Comparison of ENCODE assay signal across 16 cellular contexts in genomic region chr16:57289391-57290257, GRCh38. TPM values are rescaled to one million over a fixed set of nuclear protein-coding genes. Genes with fewer than 3 reads are reported as not detected.
DNase-seq lines count a peak whose midpoint lies in the region; ATAC-seq, FAIRE-seq and TF ChIP-seq lines count a peak whose summit lies in the region.
"Had no signal": no experiment of that assay in that cellular context is flagged by ENCODE, and none has a peak within 500 bp of the region (broad histone marks: within the 10 kb centered on the region; RNA-seq: fewer than 3 reads in every experiment).

No MANE protein-coding gene starts in this region.

- no peak overlapping the region for H3K27ac ChIP-seq in SK-N-SH (ENCODE audit: low read depth in 2 of 2, low read length in 1 of 2)
- H3K27ac ChIP-seq: 22Rv1, colonic mucosa, tibial artery had no signal

- no peaks in the 10 kb centered on the region for H3K36me3 ChIP-seq in SK-N-SH (replicated peaks in 1 of 2; ENCODE audit: control insufficient read depth in 1 of 2, insufficient read depth in 2 of 2, low read length in 1 of 2)
- H3K36me3 ChIP-seq: colonic mucosa, tibial artery had no signal

- CTCF ChIA-PET in SK-N-SH (lab: Yijun Ruan, JAX) = interaction anchor here (0.8 to 26.6 kb wide), 5 partner anchors 10 to 205 kb away, joined by 3 to 544 read pairs (median 3); partner anchors contain the start of gene POLR2C

- no peak for TF ChIP-seq EP300 in SK-N-SH (IDR thresholded peaks at IDR 0.05; ENCODE audit: borderline replicate concordance in 1 of 2, low read depth in 1 of 2, low read length in 1 of 2)

- TF ChIP-seq CTCF in SK-N-SH (IDR thresholded peaks at IDR 0.05) (no peak), GM12865 (IDR thresholded peaks at IDR 0.05; ENCODE audit: insufficient read depth, low read depth, low read length, missing control alignments) (no peak)

- H3K79me2 ChIP-seq in SK-N-SH (ENCODE audit: insufficient read depth) = no peaks in the 10 kb centered on the region

- H3K27me3 ChIP-seq in SK-N-SH (ENCODE audit: insufficient read depth) = no peaks in the 10 kb centered on the region
- H3K27me3 ChIP-seq: colonic mucosa had no signal

- H3K9me2 ChIP-seq in SK-N-SH = no peaks in the 10 kb centered on the region

- no peak overlapping the region for H3K4me3 ChIP-seq in SK-N-SH (ENCODE audit: low read depth in 2 of 2, low read length in 1 of 2)
- no peak overlapping the region for H3K4me3 ChIP-seq in GM12865 (ENCODE audit: low read depth, low read length)
- H3K4me3 ChIP-seq: colonic mucosa, tibial artery had no signal

- no peak for FAIRE-seq in HTR-8/SVneo (lab: Jason Lieb, UNC)
- FAIRE-seq: RCC 7860 had no signal

- TF ChIP-seq RAD21 in SK-N-SH (IDR thresholded peaks at IDR 0.05; ENCODE audit: low read length) = no peak

- no peaks in the 10 kb centered on the region for H3K9me3 ChIP-seq in SK-N-SH
- H3K9me3 ChIP-seq: colonic mucosa, tibial artery had no signal

- peak overlapping the region; percentile 2; the same call in 1 of the 2 replicates for H2AFZ ChIP-seq in SK-N-SH (ENCODE audit: low read depth)

- DNase-seq in SK-N-SH = no peak
- peak; percentile 32 for DNase-seq in GM12865 (ENCODE audit: low read depth)
- peak; percentile 23 for DNase-seq in astrocyte of the hippocampus (ENCODE audit: low read depth, low spot score)
- DNase-seq in middle frontal gyrus (ENCODE audit: extremely low spot score, low spot score) = peak; percentile 36
- DNase-seq in NCI-H1417 (lab: John Stamatoyannopoulos, UW) = no peak
- DNase-seq in COLO668 (lab: John Stamatoyannopoulos, UW; ENCODE audit: unreplicated experiment) = no peak
- no peak for DNase-seq in HTR-8/SVneo (ENCODE audit: insufficient read length, low spot score)
- DNase-seq: activated T-cell treated with anti-CD3 and anti-CD28 coated beads, Interleukin-2, amount 50 U/mL, for 1 hour; colonic mucosa; NCI-H2107; right cardiac atrium; stimulated activated CD4-positive, alpha-beta T cell treated with anti-CD3 and anti-CD28 coated beads, Interleukin-1b, Interleukin-23, amount 100 ng/mL, for 48 hours; tibial artery had no signal

- H4K20me1 ChIP-seq in SK-N-SH (ENCODE audit: insufficient read depth) = no peaks in the 10 kb centered on the region

- 79% methylated on average over 14 of the region's 14 CpGs for WGBS in SK-N-SH (ENCODE audit: low lambda C conversion rate)

- no peak overlapping the region for H3K4me2 ChIP-seq in SK-N-SH

- POLR2A ChIA-PET in SK-N-SH (lab: Yijun Ruan, JAX) = interaction anchor here (0.7 to 1.2 kb wide), 2 partner anchors 44 to 142 kb away, joined by 3 read pairs; partner anchors contain the start of gene ARL2BP

- H3K4me1 ChIP-seq in SK-N-SH (ENCODE audit: control insufficient read depth in 1 of 2, insufficient read depth in 2 of 2, low read depth in 1 of 2, low read length in 1 of 2) = no peaks in the 10 kb centered on the region
- H3K4me1 ChIP-seq: colonic mucosa had no signal

- no peak; the same call in 2 of the 3 replicates for ATAC-seq in SK-N-SH treated with all-trans-retinoic acid at 6 μM for 48 hours

- no peaks in the 10 kb centered on the region for H3F3A ChIP-seq in SK-N-SH (replicated peaks; ENCODE audit: insufficient read depth)

- no peak overlapping the region for H3K9ac ChIP-seq in SK-N-SH

TF ChIP-seq in SK-N-SH, 30 proteins besides CTCF, POLR2A, EP300 and RAD21 (continues in another document):
- no peak for TF ChIP-seq GATA2 (CRISPR knock-in tag; IDR thresholded peaks at IDR 0.05)
- no peak for TF ChIP-seq MEF2A (IDR thresholded peaks at IDR 0.05; ENCODE audit: borderline replicate concordance, low read depth)
- TF ChIP-seq USF2 (IDR thresholded peaks at IDR 0.05; ENCODE audit: borderline replicate concordance, low read depth, low read length) = no peak
- TF ChIP-seq FOXM1 (IDR thresholded peaks at IDR 0.05; ENCODE audit: low read depth) = no peak
- no peak for TF ChIP-seq IRF3 (IDR thresholded peaks at IDR 0.05; ENCODE audit: low read depth, low read length)
- no peak for TF ChIP-seq SMC3 (IDR thresholded peaks at IDR 0.05; ENCODE audit: low read depth, low read length)
- no peak for TF ChIP-seq GABPA (IDR thresholded peaks at IDR 0.05; ENCODE audit: low read depth)
- TF ChIP-seq CHD2 (IDR thresholded peaks at IDR 0.05; ENCODE audit: low read length, partially characterized antibody) = no peak

TF ChIP-seq in SK-N-SH treated with all-trans-retinoic acid at 6 μM for 48 hours, 23 proteins besides CTCF, POLR2A, EP300 and RAD21:
- TF ChIP-seq ARNTL (CRISPR knock-in tag; IDR thresholded peaks at IDR 0.05; ENCODE audit: borderline replicate concordance, low read depth) (no peak), ZNF8 (CRISPR knock-in tag; IDR thresholded peaks at IDR 0.05) (no peak), ZFP30 (CRISPR knock-in tag; IDR thresholded peaks at IDR 0.05) (no peak), TSHZ2 (CRISPR knock-in tag; IDR thresholded peaks at IDR 0.05) (no peak), POU6F1 (CRISPR knock-in tag; IDR thresholded peaks at IDR 0.05; ENCODE audit: borderline replicate concordance, low read depth) (no peak)

RNA-seq across cellular contexts. Expression of gene PLLP, which starts 5.2 kb away (rescaled TPM):
- 0.86 and 1.3 TPM in 2 replicates for polyA plus RNA-seq in SK-N-SH (2012; rRNA removed)
- 0.75 and 0.81 TPM in 2 replicates for polyA plus RNA-seq in SK-N-SH (2012; cell fraction: cytosol; rRNA removed)
- 0.31 and 0.58 TPM in 2 replicates for polyA plus RNA-seq in SK-N-SH (2012; cell fraction: nucleus; rRNA removed)

RNA-seq across cellular contexts. Expression of gene ARL2BP, which starts 44.6 kb away (rescaled TPM):
- polyA plus RNA-seq in SK-N-SH (2012; rRNA removed) = 61.8 and 70.3 TPM in 2 replicates
- 75.9 and 83.6 TPM in 2 replicates for polyA plus RNA-seq in SK-N-SH (2012; cell fraction: cytosol; rRNA removed)
- polyA plus RNA-seq in SK-N-SH (2012; cell fraction: nucleus; rRNA removed) = 20.8 and 24.7 TPM in 2 replicates

Comparison
In these comparisons a context has a peak if more than half of its experiments do, and no peak if none do; other contexts are left out.
1. DNase-seq: peak in GM12865 (single experiment), astrocyte of the hippocampus (single experiment) and middle frontal gyrus (single experiment); none in SK-N-SH (single experiment), NCI-H1417 (0 of 3), COLO668 (single experiment) and HTR-8/SVneo (single experiment).